In genomic region chr5:69370335-69370734, GRCh38 we compare ENCODE assay signal across 1 cellular context.
TF ChIP-seq lines count a peak whose summit lies in the region.

No MANE protein-coding gene starts in this region.

TF ChIP-seq in HepG2, 621 proteins besides CTCF, POLR2A, EP300 and RAD21:
- TF ChIP-seq, protein P1, sequence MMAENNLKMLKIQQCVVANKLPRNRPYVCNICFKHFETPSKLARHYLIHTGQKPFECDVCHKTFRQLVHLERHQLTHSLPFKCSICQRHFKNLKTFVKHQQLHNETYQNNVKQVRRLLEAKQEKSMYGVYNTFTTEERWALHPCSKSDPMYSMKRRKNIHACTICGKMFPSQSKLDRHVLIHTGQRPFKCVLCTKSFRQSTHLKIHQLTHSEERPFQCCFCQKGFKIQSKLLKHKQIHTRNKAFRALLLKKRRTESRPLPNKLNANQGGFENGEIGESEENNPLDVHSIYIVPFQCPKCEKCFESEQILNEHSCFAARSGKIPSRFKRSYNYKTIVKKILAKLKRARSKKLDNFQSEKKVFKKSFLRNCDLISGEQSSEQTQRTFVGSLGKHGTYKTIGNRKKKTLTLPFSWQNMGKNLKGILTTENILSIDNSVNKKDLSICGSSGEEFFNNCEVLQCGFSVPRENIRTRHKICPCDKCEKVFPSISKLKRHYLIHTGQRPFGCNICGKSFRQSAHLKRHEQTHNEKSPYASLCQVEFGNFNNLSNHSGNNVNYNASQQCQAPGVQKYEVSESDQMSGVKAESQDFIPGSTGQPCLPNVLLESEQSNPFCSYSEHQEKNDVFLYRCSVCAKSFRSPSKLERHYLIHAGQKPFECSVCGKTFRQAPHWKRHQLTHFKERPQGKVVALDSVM (CRISPR knock-in tag; IDR thresholded peaks at IDR 0.05): peak; percentile 57; the same call in 1 of the 2 replicates
- 0 out of 2 replicates have a peak, but pooled peaks have one; percentile 1 for TF ChIP-seq ZNF670 (CRISPR knock-in tag; IDR thresholded peaks at IDR 0.05; ENCODE audit: borderline replicate concordance)
- 0 out of 2 replicates have a peak, but pooled peaks have one; percentile 23 for TF ChIP-seq ZSCAN30 (CRISPR knock-in tag; IDR thresholded peaks at IDR 0.05)
